In the genomic region with DNA sequence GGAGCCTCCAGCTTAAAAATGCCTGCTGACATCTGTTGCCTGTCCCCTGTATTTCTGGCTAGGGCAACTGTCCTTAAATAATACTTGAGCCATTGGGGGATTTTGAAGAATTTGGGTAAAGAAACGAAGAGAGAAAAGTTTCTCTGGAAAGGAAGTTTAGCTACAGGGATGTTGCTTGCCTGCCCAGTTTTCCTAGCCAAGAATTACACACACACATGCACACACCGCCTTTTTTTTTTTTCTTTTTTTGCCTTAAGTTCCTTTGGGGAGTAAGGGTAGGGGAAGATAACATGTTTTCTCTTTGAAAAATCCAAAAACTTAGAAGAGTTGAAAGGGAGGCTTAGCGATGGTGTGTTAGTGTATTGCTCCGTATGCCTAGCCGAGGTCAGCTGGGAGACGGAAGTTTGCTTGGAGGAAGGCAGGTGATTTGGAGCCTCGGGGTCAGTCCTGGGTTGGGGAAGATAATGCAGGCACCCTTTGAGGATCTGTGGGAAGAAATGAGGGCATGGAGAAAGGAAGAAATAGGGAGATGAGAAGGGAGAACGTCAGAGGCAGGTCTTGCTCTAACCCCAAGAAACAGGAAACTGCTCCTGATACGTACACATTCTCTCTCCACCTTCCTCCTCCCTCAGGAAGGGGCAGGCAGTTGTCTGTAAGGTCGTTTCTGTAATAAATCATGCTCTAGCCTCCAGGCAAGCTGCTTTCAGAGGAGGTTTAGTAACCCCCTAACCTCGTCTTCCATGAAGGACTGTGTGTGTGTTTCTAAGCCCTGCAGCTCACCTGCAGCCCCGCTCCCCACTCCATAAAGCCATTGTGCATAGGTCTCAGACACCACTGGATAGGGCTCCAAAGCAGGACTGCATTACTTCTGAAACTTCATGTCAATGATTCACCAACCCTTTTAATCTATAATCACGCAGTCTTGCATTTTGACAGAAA, we compare ENCODE assay signal across 8 cellular contexts. TPM values are rescaled to one million over a fixed set of nuclear protein-coding genes. Genes with fewer than 3 reads are reported as not detected.
DNase-seq lines count a peak whose midpoint lies in the region; ATAC-seq and TF ChIP-seq lines count a peak whose summit lies in the region.

No MANE protein-coding gene starts in this region.

- no peaks in the 10 kb centered on the region for H3K9me3 ChIP-seq in adipocyte (ENCODE audit: control insufficient read depth, low read length)
- no peaks in the 10 kb centered on the region for H3K9me3 ChIP-seq in testis

- intact Hi-C loops in testis (cut with DNase I; ENCODE audit: low total_unique reads) = loop anchor here (5.0 kb wide), 1 partner anchor 357 kb away; no protein-coding TSS in a partner anchor

- H3K9me3 Mint-ChIP-seq in T-helper 1 cell treated with Interleukin-12 subunit alpha and Interleukin-12 subunit beta and Interleukin-4 antibody, amounts not matched to agents 30 μg/mL and 1 μg/mL, for 36 hours = no peaks in the 10 kb centered on the region

- WGBS in testis, 2 donors = 28 to 40% methylated on average over 13 of the region's 13 CpGs

- H3K36me3 ChIP-seq in adipocyte (ENCODE audit: control insufficient read depth, insufficient read depth, low read length, severe bottlenecking) (no peaks in the 10 kb centered on the region), testis (ENCODE audit: low read depth, missing control alignments) (no peaks in the 10 kb centered on the region)

- H3K36me3 Mint-ChIP-seq in T-helper 1 cell treated with Interleukin-12 subunit alpha and Interleukin-12 subunit beta and Interleukin-4 antibody, amounts not matched to agents 30 μg/mL and 1 μg/mL, for 36 hours (ENCODE audit: low read depth) = peaks cover 18% of the 10 kb centered on the region

- peak overlapping the region; percentile 73 for H3K27ac Mint-ChIP-seq in T-helper 1 cell treated with Interleukin-12 subunit alpha and Interleukin-12 subunit beta and Interleukin-4 antibody, amounts not matched to agents 30 μg/mL and 1 μg/mL, for 36 hours

- peak overlapping the region; percentile 36 to 99 for H3K27ac ChIP-seq in testis

- H3K4me1 ChIP-seq in adipocyte (ENCODE audit: control insufficient read depth, insufficient read depth, low read length) = peaks cover 86% of the 10 kb centered on the region
- H3K4me1 ChIP-seq in testis = peaks cover 59% of the 10 kb centered on the region

- no peak for TF ChIP-seq CTCF in testis (IDR thresholded peaks at IDR 0.05)

- H3K4me1 Mint-ChIP-seq in T-helper 1 cell treated with Interleukin-12 subunit alpha and Interleukin-12 subunit beta and Interleukin-4 antibody, amounts not matched to agents 30 μg/mL and 1 μg/mL, for 36 hours (ENCODE audit: low read depth) = peaks cover 69% of the 10 kb centered on the region

- no peak for TF ChIP-seq POLR2A in testis (IDR thresholded peaks at IDR 0.05)

- H3K9ac ChIP-seq in adipocyte (ENCODE audit: low read length) = peak overlapping the region; percentile 62

- H3K4me3 ChIP-seq in adipocyte (ENCODE audit: low read length) = peak overlapping the region; percentile 25
- H3K4me3 ChIP-seq in testis = no peak overlapping the region

- peak overlapping the region; percentile 72 for H3K4me3 Mint-ChIP-seq in T-helper 1 cell treated with Interleukin-12 subunit alpha and Interleukin-12 subunit beta and Interleukin-4 antibody, amounts not matched to agents 30 μg/mL and 1 μg/mL, for 36 hours

- DNase-seq in T-helper 1 cell (no peak), adipocyte (ENCODE audit: low read depth) (no peak), left kidney (ENCODE audit: low read depth, low spot score) (peak; percentile 89), testis (no peak), UCSD-AML1 (lab: John Stamatoyannopoulos, UW; ENCODE audit: unreplicated experiment) (no peak)

- H3K27me3 ChIP-seq in adipocyte (replicated peaks; ENCODE audit: control insufficient read depth, insufficient read depth, low read length) = no peaks in the 10 kb centered on the region
- no peaks in the 10 kb centered on the region for H3K27me3 ChIP-seq in testis

- no peaks in the 10 kb centered on the region for H3K27me3 Mint-ChIP-seq in T-helper 1 cell treated with Interleukin-12 subunit alpha and Interleukin-12 subunit beta and Interleukin-4 antibody, amounts not matched to agents 30 μg/mL and 1 μg/mL, for 36 hours (ENCODE audit: low read depth)

- ATAC-seq in HG03521 (IDR thresholded peaks at IDR 0.05; ENCODE audit: unreplicated experiment) (no peak), HG03159 (IDR thresholded peaks at IDR 0.05; ENCODE audit: unreplicated experiment) (no peak)

RNA-seq across cellular contexts. Expression of gene KLF3, which starts 10.5 kb away (rescaled TPM):
- total RNA-seq in testis = 10 to 100 TPM; 21.2 to 24.6 TPM
- polyA plus RNA-seq in testis (ENCODE audit: insufficient read depth, low read depth, low replicate concordance) = 16.4 TPM
